Comparison of ENCODE assay signal across 8 cellular contexts in the genomic region with DNA sequence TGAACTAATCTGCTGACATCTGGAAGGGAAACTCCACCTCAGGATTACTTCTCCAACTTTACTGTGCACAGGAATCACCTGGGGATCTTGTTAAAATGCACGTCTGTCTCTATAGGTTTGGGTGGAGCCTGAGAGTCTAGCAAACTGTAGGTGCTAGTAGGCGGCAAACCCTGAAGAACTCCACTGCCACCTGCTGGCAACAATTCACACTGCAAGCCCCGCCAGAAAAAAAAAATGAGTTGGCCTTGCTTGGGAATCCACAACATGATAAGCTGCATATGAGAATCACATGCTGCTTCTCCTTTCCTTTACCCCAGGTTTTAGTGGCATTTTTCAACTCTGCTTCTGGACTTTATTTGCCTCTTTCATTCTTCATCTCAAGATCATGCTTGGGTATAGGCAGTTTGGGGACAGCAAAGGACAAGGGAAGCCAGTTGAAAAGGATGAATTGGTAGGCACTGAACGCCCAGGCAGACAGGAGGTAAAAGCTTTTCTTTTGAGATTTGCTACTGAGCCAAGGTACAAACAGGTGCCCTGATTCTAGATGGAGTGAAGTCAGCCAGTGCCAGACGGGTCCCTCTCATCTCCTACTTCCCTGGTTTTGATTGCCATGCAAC.
DNase-seq lines count a peak whose midpoint lies in the region; ATAC-seq and TF ChIP-seq lines count a peak whose summit lies in the region.

No MANE protein-coding gene starts in this region.

- H3K27me3 ChIP-seq in lower lobe of right lung (ENCODE audit: low read depth): no peaks in the 10 kb centered on the region

- no peaks in the 10 kb centered on the region for H3K9me3 ChIP-seq in lower lobe of right lung

- H3K4me3 ChIP-seq in lower lobe of right lung: no peak overlapping the region

- no peaks in the 10 kb centered on the region for H3K36me3 ChIP-seq in lower lobe of right lung

- intact Hi-C loops in lower lobe of right lung (cut with DNase I): no loop called here

- ATAC-seq in GM18502 (IDR thresholded peaks at IDR 0.05; ENCODE audit: poor library complexity, unreplicated experiment) (peak; percentile 89), HG03103 (IDR thresholded peaks at IDR 0.05; ENCODE audit: low read depth, unreplicated experiment) (peak; percentile 69), lower lobe of right lung (peak; percentile 75 to 83)

- H3K27ac ChIP-seq in 22Rv1 (no peak overlapping the region), lower lobe of right lung (no peak overlapping the region)

- DNase-seq in NCI-H345 (lab: John Stamatoyannopoulos, UW) (peak; percentile 63), dermis blood vessel endothelial cell (peak; percentile 78), lower lobe of right lung (no peak)
- peak; percentile 43 to 62 for DNase-seq in activated CD4-positive, alpha-beta T cell treated with anti-CD3 and anti-CD28 coated beads for 4 hours
- DNase-seq in stimulated activated CD8-positive, alpha-beta memory T cell treated with anti-CD3 and anti-CD28 coated beads, Interleukin-15, amount 100 ng/mL, for 24 hours (ENCODE audit: low read depth): peak; percentile 33

- TF ChIP-seq CTCF in 22Rv1 (IDR thresholded peaks at IDR 0.05): peak; percentile 98
- peak; percentile 98 for TF ChIP-seq CTCF in lower lobe of right lung (IDR thresholded peaks at IDR 0.05)

- no peaks in the 10 kb centered on the region for H3K4me1 ChIP-seq in lower lobe of right lung
